Comparison of ENCODE assay signal across 1 cellular context in genomic region chr4:124429746-124430250, GRCh38.
TF ChIP-seq lines count a peak whose summit lies in the region.

No MANE protein-coding gene starts in this region.

TF ChIP-seq in A549, 52 proteins besides CTCF, POLR2A, EP300 and RAD21 (continued from another document):
- TF ChIP-seq REST (IDR thresholded peaks at IDR 0.05), result no peak
- TF ChIP-seq MYC (IDR thresholded peaks at IDR 0.05; ENCODE audit: borderline replicate concordance, low read length), result no peak
